Comparison of ENCODE assay signal across 38 cellular contexts in the genomic region with DNA sequence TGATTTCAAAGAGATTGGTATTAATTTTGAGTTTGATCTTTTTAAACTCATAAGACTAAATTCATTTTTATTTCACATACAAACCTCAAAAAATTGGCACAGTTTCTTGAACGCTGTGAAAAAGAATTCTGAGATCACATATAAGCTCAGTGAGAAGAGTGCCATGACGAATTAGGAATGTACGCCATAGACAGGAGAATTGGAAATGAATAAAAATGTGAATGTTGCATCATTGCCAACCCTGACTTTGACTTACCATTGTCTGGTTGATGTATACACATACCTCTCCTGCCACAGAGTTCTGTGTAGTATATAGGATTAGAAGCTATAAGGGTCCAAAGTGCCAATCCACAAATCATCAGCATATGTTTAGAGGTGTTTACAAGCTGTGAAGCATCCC.
"Had no signal": no experiment of that assay in that cellular context is flagged by ENCODE, and none has a peak within 500 bp of the region (broad histone marks: within the 10 kb centered on the region; RNA-seq: fewer than 3 reads in every experiment).

No MANE protein-coding gene starts in this region.

- H3K27ac Mint-ChIP-seq: activated CD4-positive, alpha-beta memory T cell treated with anti-CD3 and anti-CD28 coated beads, Interleukin-2, amount 10 ng/mL, durations not matched to agents 7 days and 5 days; activated CD4-positive, alpha-beta T cell treated with anti-CD3 and anti-CD28 coated beads for 36 hours; activated CD4-positive, alpha-beta T cell treated with anti-CD3 and anti-CD28 coated beads, Interleukin-2, amount 10 ng/mL, durations not matched to agents 7 days and 5 days; activated CD8-positive, alpha-beta memory T cell treated with anti-CD3 and anti-CD28 coated beads, Interleukin-2, amount 10 ng/mL, durations not matched to agents 7 days and 5 days; activated CD8-positive, alpha-beta T cell treated with anti-CD3 and anti-CD28 coated beads, Interleukin-2, amount 10 ng/mL, durations not matched to agents 7 days and 5 days; activated naive CD4-positive, alpha-beta T cell treated with anti-CD3 and anti-CD28 coated beads, Interleukin-2, amount 10 ng/mL, durations not matched to agents 7 days and 5 days; activated naive CD4-positive, alpha-beta T cell treated with anti-CD3 and anti-CD28 coated beads, Interleukin-2, amount 50 U/mL, for 24 hours; activated naive CD8-positive, alpha-beta T cell; activated naive CD8-positive, alpha-beta T cell treated with anti-CD3 and anti-CD28 coated beads, Interleukin-2, amount 10 ng/mL, durations not matched to agents 7 days and 5 days; activated naive CD8-positive, alpha-beta T cell treated with anti-CD3 and anti-CD28 coated beads, Interleukin-2, amount 50 U/mL, for 24 hours; activated T-cell treated with anti-CD3 and anti-CD28 coated beads, Interleukin-2, amount 50 U/mL, for 72 hours; activated T-helper 1 cell treated with anti-CD3 and anti-CD28 coated beads, Interleukin-12 subunit alpha, Interleukin-12 subunit beta, Interleukin-2, Interleukin-4 antibody, amounts not matched to agents 30 ng/mL and 10 ng/mL and 1 ng/mL, durations not matched to agents 14 hours and 24 hours and 36 hours; activated T-helper 17 cell treated with anti-CD3 and anti-CD28 coated beads, Interleukin-2, amount 50 U/mL, for 72 hours; T-helper 1 cell treated with Interleukin-12 subunit alpha and Interleukin-12 subunit beta and Interleukin-4 antibody, amounts not matched to agents 30 μg/mL and 1 μg/mL, for 36 hours; T-helper 2 cell treated with Interferon-gamma antibody and Interleukin-4, amounts not matched to agents 5 μg/mL and 100 μg/mL, for 36 hours; WTC11 had no signal

- H3K36me3 ChIP-seq: ascending aorta, brain microvascular endothelial cell, breast epithelium, WERI-Rb-1 had no signal

- H3K4me3 ChIP-seq: ascending aorta, body of pancreas, breast epithelium had no signal

- ATAC-seq: activated CD4-positive, alpha-beta T cell treated with anti-CD3 and anti-CD28 coated beads for 36 hours; activated CD4-positive, CD25-positive, alpha-beta regulatory T cell treated with anti-CD3 and anti-CD28 coated beads, Interleukin-2, amount 50 U/mL, for 24 hours; activated CD8-positive, alpha-beta memory T cell treated with anti-CD3 and anti-CD28 coated beads, Interleukin-2, amount 10 ng/mL, durations not matched to agents 7 days and 5 days; activated CD8-positive, alpha-beta T cell treated with anti-CD3 and anti-CD28 coated beads, Interleukin-2, amount 10 ng/mL, durations not matched to agents 7 days and 5 days; activated naive CD8-positive, alpha-beta T cell treated with anti-CD3 and anti-CD28 coated beads, Interleukin-2, amount 50 U/mL, for 24 hours; activated T-cell treated with anti-CD3 and anti-CD28 coated beads, Interleukin-2, amount 50 U/mL, for 4 hours; activated T-cell treated with anti-CD3 and anti-CD28 coated beads, Interleukin-2, amount 50 U/mL, for 72 hours; activated T-helper 17 cell treated with anti-CD3 and anti-CD28 coated beads, Interleukin-2, amount 50 U/mL, for 72 hours; body of pancreas; WTC11 had no signal

- DNase-seq: activated CD4-positive, alpha-beta memory T cell treated with anti-CD3 and anti-CD28 coated beads, Interleukin-2, amount 10 ng/mL, durations not matched to agents 7 days and 5 days; activated CD4-positive, alpha-beta T cell treated with anti-CD3 and anti-CD28 coated beads for 1 hour; activated CD4-positive, alpha-beta T cell treated with anti-CD3 and anti-CD28 coated beads for 36 hours; activated CD4-positive, alpha-beta T cell treated with anti-CD3 and anti-CD28 coated beads for 48 hours; activated CD4-positive, alpha-beta T cell treated with anti-CD3 and anti-CD28 coated beads, Interleukin-2, amount 10 ng/mL, durations not matched to agents 7 days and 5 days; activated CD4-positive, alpha-beta T cell treated with anti-CD3 and anti-CD28 coated beads, Interleukin-2, amount 50 U/mL, for 48 hours; activated CD4-positive, CD25-positive, alpha-beta regulatory T cell; activated CD8-positive, alpha-beta memory T cell treated with anti-CD3 and anti-CD28 coated beads for 24 hours; activated CD8-positive, alpha-beta memory T cell treated with anti-CD3 and anti-CD28 coated beads, Interleukin-2, amount 10 ng/mL, durations not matched to agents 7 days and 5 days; activated CD8-positive, alpha-beta memory T cell treated with anti-CD3 and anti-CD28 coated beads, Interleukin-2, amount 50 U/mL, for 48 hours; activated CD8-positive, alpha-beta T cell treated with anti-CD3 and anti-CD28 coated beads, Interleukin-2, amount 10 ng/mL, durations not matched to agents 7 days and 5 days; activated effector memory CD4-positive, alpha-beta T cell treated with anti-CD3 and anti-CD28 coated beads, Interleukin-2, amount 50 U/mL, for 16 hours; activated gamma-delta T cell treated with Interleukin-2 at 50 U/mL for 16 hours; activated naive CD4-positive, alpha-beta T cell; activated naive CD4-positive, alpha-beta T cell treated with anti-CD3 and anti-CD28 coated beads, Interleukin-2, amount 10 ng/mL, durations not matched to agents 7 days and 5 days; activated naive CD8-positive, alpha-beta T cell treated with anti-CD3 and anti-CD28 coated beads, Interleukin-2, amount 10 ng/mL, durations not matched to agents 7 days and 5 days; activated naive CD8-positive, alpha-beta T cell treated with anti-CD3 and anti-CD28 coated beads, Interleukin-2, amount 50 U/mL, for 24 hours; activated T-cell treated with anti-CD3 and anti-CD28 coated beads, Interleukin-2, amount 50 U/mL, for 4 hours; activated T-cell treated with anti-CD3 and anti-CD28 coated beads, Interleukin-2, amount 50 U/mL, for 72 hours; amygdala; anterior cingulate cortex; body of pancreas; brain microvascular endothelial cell; central memory CD4-positive, alpha-beta T cell; T-helper 1 cell; T-helper 2 cell; T-helper 9 cell; WERI-Rb-1 had no signal

- H3K9me3 ChIP-seq: ascending aorta, body of pancreas, breast epithelium had no signal

- H3K4me3 Mint-ChIP-seq: activated CD4-positive, alpha-beta memory T cell treated with anti-CD3 and anti-CD28 coated beads, Interleukin-2, amount 10 ng/mL, durations not matched to agents 7 days and 5 days; activated CD4-positive, alpha-beta T cell treated with anti-CD3 and anti-CD28 coated beads for 36 hours; activated CD4-positive, alpha-beta T cell treated with anti-CD3 and anti-CD28 coated beads, Interleukin-2, amount 10 ng/mL, durations not matched to agents 7 days and 5 days; activated CD8-positive, alpha-beta memory T cell treated with anti-CD3 and anti-CD28 coated beads, Interleukin-2, amount 10 ng/mL, durations not matched to agents 7 days and 5 days; activated CD8-positive, alpha-beta T cell treated with anti-CD3 and anti-CD28 coated beads, Interleukin-2, amount 10 ng/mL, durations not matched to agents 7 days and 5 days; activated naive CD4-positive, alpha-beta T cell treated with anti-CD3 and anti-CD28 coated beads, Interleukin-2, amount 10 ng/mL, durations not matched to agents 7 days and 5 days; activated naive CD4-positive, alpha-beta T cell treated with anti-CD3 and anti-CD28 coated beads, Interleukin-2, amount 50 U/mL, for 24 hours; activated naive CD8-positive, alpha-beta T cell; activated naive CD8-positive, alpha-beta T cell treated with anti-CD3 and anti-CD28 coated beads, Interleukin-2, amount 10 ng/mL, durations not matched to agents 7 days and 5 days; activated naive CD8-positive, alpha-beta T cell treated with anti-CD3 and anti-CD28 coated beads, Interleukin-2, amount 50 U/mL, for 24 hours; activated T-cell treated with anti-CD3 and anti-CD28 coated beads, Interleukin-2, amount 50 U/mL, for 4 hours; activated T-cell treated with anti-CD3 and anti-CD28 coated beads, Interleukin-2, amount 50 U/mL, for 72 hours; activated T-helper 1 cell treated with anti-CD3 and anti-CD28 coated beads, Interleukin-12 subunit alpha, Interleukin-12 subunit beta, Interleukin-2, Interleukin-4 antibody, amounts not matched to agents 30 ng/mL and 10 ng/mL and 1 ng/mL, durations not matched to agents 14 hours and 24 hours and 36 hours; activated T-helper 17 cell treated with anti-CD3 and anti-CD28 coated beads, Interleukin-2, amount 50 U/mL, for 72 hours; T-helper 1 cell treated with Interleukin-12 subunit alpha and Interleukin-12 subunit beta and Interleukin-4 antibody, amounts not matched to agents 30 μg/mL and 1 μg/mL, for 36 hours; T-helper 2 cell treated with Interferon-gamma antibody and Interleukin-4, amounts not matched to agents 5 μg/mL and 100 μg/mL, for 36 hours; WTC11 had no signal

- H3K27me3 ChIP-seq: ascending aorta, body of pancreas, brain microvascular endothelial cell, breast epithelium had no signal

- H3K4me1 Mint-ChIP-seq: activated CD4-positive, alpha-beta memory T cell treated with anti-CD3 and anti-CD28 coated beads, Interleukin-2, amount 10 ng/mL, durations not matched to agents 7 days and 5 days; activated CD4-positive, alpha-beta T cell treated with anti-CD3 and anti-CD28 coated beads for 36 hours; activated CD4-positive, alpha-beta T cell treated with anti-CD3 and anti-CD28 coated beads, Interleukin-2, amount 10 ng/mL, durations not matched to agents 7 days and 5 days; activated CD8-positive, alpha-beta memory T cell treated with anti-CD3 and anti-CD28 coated beads, Interleukin-2, amount 10 ng/mL, durations not matched to agents 7 days and 5 days; activated naive CD4-positive, alpha-beta T cell treated with anti-CD3 and anti-CD28 coated beads, Interleukin-2, amount 10 ng/mL, durations not matched to agents 7 days and 5 days; activated naive CD4-positive, alpha-beta T cell treated with anti-CD3 and anti-CD28 coated beads, Interleukin-2, amount 50 U/mL, for 24 hours; activated naive CD8-positive, alpha-beta T cell treated with anti-CD3 and anti-CD28 coated beads, Interleukin-2, amount 10 ng/mL, durations not matched to agents 7 days and 5 days; activated naive CD8-positive, alpha-beta T cell treated with anti-CD3 and anti-CD28 coated beads, Interleukin-2, amount 50 U/mL, for 24 hours; activated T-helper 17 cell treated with anti-CD3 and anti-CD28 coated beads, Interleukin-2, amount 50 U/mL, for 72 hours; WTC11 had no signal

- H3K27me3 Mint-ChIP-seq: activated CD4-positive, alpha-beta memory T cell treated with anti-CD3 and anti-CD28 coated beads, Interleukin-2, amount 10 ng/mL, durations not matched to agents 7 days and 5 days; activated CD4-positive, alpha-beta T cell treated with anti-CD3 and anti-CD28 coated beads for 36 hours; activated CD4-positive, alpha-beta T cell treated with anti-CD3 and anti-CD28 coated beads, Interleukin-2, amount 10 ng/mL, durations not matched to agents 7 days and 5 days; activated CD8-positive, alpha-beta memory T cell treated with anti-CD3 and anti-CD28 coated beads, Interleukin-2, amount 10 ng/mL, durations not matched to agents 7 days and 5 days; activated naive CD4-positive, alpha-beta T cell treated with anti-CD3 and anti-CD28 coated beads, Interleukin-2, amount 10 ng/mL, durations not matched to agents 7 days and 5 days; activated naive CD4-positive, alpha-beta T cell treated with anti-CD3 and anti-CD28 coated beads, Interleukin-2, amount 50 U/mL, for 24 hours; activated naive CD8-positive, alpha-beta T cell; activated naive CD8-positive, alpha-beta T cell treated with anti-CD3 and anti-CD28 coated beads, Interleukin-2, amount 10 ng/mL, durations not matched to agents 7 days and 5 days; activated naive CD8-positive, alpha-beta T cell treated with anti-CD3 and anti-CD28 coated beads, Interleukin-2, amount 50 U/mL, for 24 hours; activated T-helper 17 cell treated with anti-CD3 and anti-CD28 coated beads, Interleukin-2, amount 50 U/mL, for 72 hours had no signal

- H3K36me3 Mint-ChIP-seq: activated CD8-positive, alpha-beta memory T cell treated with anti-CD3 and anti-CD28 coated beads, Interleukin-2, amount 10 ng/mL, durations not matched to agents 7 days and 5 days; activated naive CD4-positive, alpha-beta T cell treated with anti-CD3 and anti-CD28 coated beads, Interleukin-2, amount 10 ng/mL, durations not matched to agents 7 days and 5 days; activated naive CD4-positive, alpha-beta T cell treated with anti-CD3 and anti-CD28 coated beads, Interleukin-2, amount 50 U/mL, for 24 hours; activated naive CD8-positive, alpha-beta T cell treated with anti-CD3 and anti-CD28 coated beads, Interleukin-2, amount 10 ng/mL, durations not matched to agents 7 days and 5 days had no signal

- H3K4me1 ChIP-seq: body of pancreas, breast epithelium had no signal

- H3K9me3 Mint-ChIP-seq: activated CD4-positive, alpha-beta memory T cell treated with anti-CD3 and anti-CD28 coated beads, Interleukin-2, amount 10 ng/mL, durations not matched to agents 7 days and 5 days; activated CD4-positive, alpha-beta T cell treated with anti-CD3 and anti-CD28 coated beads, Interleukin-2, amount 10 ng/mL, durations not matched to agents 7 days and 5 days; activated naive CD4-positive, alpha-beta T cell treated with anti-CD3 and anti-CD28 coated beads, Interleukin-2, amount 10 ng/mL, durations not matched to agents 7 days and 5 days; activated naive CD4-positive, alpha-beta T cell treated with anti-CD3 and anti-CD28 coated beads, Interleukin-2, amount 50 U/mL, for 24 hours; activated naive CD8-positive, alpha-beta T cell treated with anti-CD3 and anti-CD28 coated beads, Interleukin-2, amount 10 ng/mL, durations not matched to agents 7 days and 5 days; activated naive CD8-positive, alpha-beta T cell treated with anti-CD3 and anti-CD28 coated beads, Interleukin-2, amount 50 U/mL, for 24 hours; activated T-cell treated with anti-CD3 and anti-CD28 coated beads, Interleukin-2, amount 50 U/mL, for 4 hours; activated T-cell treated with anti-CD3 and anti-CD28 coated beads, Interleukin-2, amount 50 U/mL, for 72 hours; activated T-helper 1 cell treated with anti-CD3 and anti-CD28 coated beads, Interleukin-12 subunit alpha, Interleukin-12 subunit beta, Interleukin-2, Interleukin-4 antibody, amounts not matched to agents 30 ng/mL and 10 ng/mL and 1 ng/mL, durations not matched to agents 14 hours and 24 hours and 36 hours; activated T-helper 17 cell treated with anti-CD3 and anti-CD28 coated beads, Interleukin-2, amount 50 U/mL, for 72 hours; T-helper 1 cell treated with Interleukin-12 subunit alpha and Interleukin-12 subunit beta and Interleukin-4 antibody, amounts not matched to agents 30 μg/mL and 1 μg/mL, for 36 hours; T-helper 2 cell treated with Interferon-gamma antibody and Interleukin-4, amounts not matched to agents 5 μg/mL and 100 μg/mL, for 36 hours had no signal

- H3K27ac ChIP-seq: ascending aorta, body of pancreas, brain microvascular endothelial cell, breast epithelium, WERI-Rb-1 had no signal
